14 cellular contexts compared by ENCODE assay signal in genomic region chr14:64801046-64801445, GRCh38.
"Had no signal": no experiment of that assay in that cellular context is flagged by ENCODE, and none has a peak within 500 bp of the region (broad histone marks: within the 10 kb centered on the region; RNA-seq: fewer than 3 reads in every experiment).

No MANE protein-coding gene starts in this region.

- H3K36me3 ChIP-seq: tibial artery, upper lobe of left lung, vagina had no signal

- DNase-seq: effector memory CD8-positive, alpha-beta T cell; gastrocnemius medialis; islet precursor cell; left ventricle myocardium inferior; naive thymus-derived CD4-positive, alpha-beta T cell; small intestine; stimulated activated CD4-positive, alpha-beta T cell treated with anti-CD3 and anti-CD28 coated beads, Interleukin-2, amount 100 ng/mL, for 48 hours; tibial artery; upper lobe of left lung had no signal

- H3K27me3 ChIP-seq: gastrocnemius medialis, tibial artery, upper lobe of left lung, vagina had no signal

- ATAC-seq: effector memory CD8-positive, alpha-beta T cell; gastrocnemius medialis; naive thymus-derived CD4-positive, alpha-beta T cell; stimulated activated naive CD8-positive, alpha-beta T cell treated with anti-CD3 and anti-CD28 coated beads, Interleukin-15, Interleukin-2, amounts not matched to agents 100 U/mL and 50 U/mL, for 24 hours had no signal

- H3K27ac ChIP-seq: epithelial cell of prostate, esophagus muscularis mucosa, left ventricle myocardium inferior, tibial artery, upper lobe of left lung, vagina had no signal

- H3K4me1 ChIP-seq: vagina had no signal

- H3K9me3 ChIP-seq: esophagus muscularis mucosa, gastrocnemius medialis, left ventricle myocardium inferior, tibial artery, upper lobe of left lung, vagina had no signal

- H3K4me3 ChIP-seq: esophagus muscularis mucosa, gastrocnemius medialis, left ventricle myocardium inferior, lung, tibial artery, upper lobe of left lung, vagina had no signal
